Comparison of ENCODE assay signal across 1 cellular context in genomic region chrX:100994352-100995281, GRCh38.
TF ChIP-seq lines count a peak whose summit lies in the region.

No MANE protein-coding gene starts in this region.

TF ChIP-seq in HCT116, 20 proteins besides CTCF, POLR2A, EP300 and RAD21 (continued from another document):
- TF ChIP-seq CEBPB (IDR thresholded peaks at IDR 0.05; ENCODE audit: low read depth), result peak; percentile 97
- TF ChIP-seq MAX (IDR thresholded peaks at IDR 0.05), result peak; percentile 63
- TF ChIP-seq ZBTB33 (IDR thresholded peaks at IDR 0.05; ENCODE audit: extremely low read depth, insufficient replicate concordance, low read length), result no peak
- TF ChIP-seq EGR1 (IDR thresholded peaks at IDR 0.05; ENCODE audit: low read depth), result 0 out of 2 replicates have a peak, but pooled peaks have one; percentile 31
- 0 out of 2 replicates have a peak, but pooled peaks have one; percentile 52 for TF ChIP-seq ATF3 (IDR thresholded peaks at IDR 0.05)
- no peak for TF ChIP-seq ELF1 (IDR thresholded peaks at IDR 0.05; ENCODE audit: borderline replicate concordance, low read depth)
- no peak for TF ChIP-seq TCF7L2 (IDR thresholded peaks at IDR 0.05; ENCODE audit: borderline replicate concordance, extremely low read depth, insufficient read depth, insufficient read length)
- peak; percentile 60; the same call in 1 of the 2 replicates for TF ChIP-seq SIN3A (IDR thresholded peaks at IDR 0.05; ENCODE audit: low read depth)
- TF ChIP-seq SP1 (IDR thresholded peaks at IDR 0.05; ENCODE audit: low read depth), result peak; percentile 79
- no peak for TF ChIP-seq SRF (IDR thresholded peaks at IDR 0.05; ENCODE audit: low read depth)
- TF ChIP-seq POLR2AphosphoS5 (IDR thresholded peaks at IDR 0.05; ENCODE audit: low read depth, low read length), result peak; percentile 49; the same call in 1 of the 2 replicates
